ENCODE assay signal across 20 cellular contexts in genomic region chr4:122875949-122876348, GRCh38.
"Had no signal": no experiment of that assay in that cellular context is flagged by ENCODE, and none has a peak within 500 bp of the region (broad histone marks: within the 10 kb centered on the region; RNA-seq: fewer than 3 reads in every experiment).

No MANE protein-coding gene starts in this region.

- FAIRE-seq: kidney had no signal

- H3K27ac ChIP-seq: brain microvascular endothelial cell, coronary artery, gastrocnemius medialis, neutrophil, tibial nerve, uterus had no signal

- ATAC-seq: activated CD4-positive, CD25-positive, alpha-beta regulatory T cell treated with anti-CD3 and anti-CD28 coated beads, Interleukin-2, amount 50 U/mL, for 24 hours; activated T-cell treated with anti-CD3 and anti-CD28 coated beads, Interleukin-2, amount 50 U/mL, for 4 hours; gastrocnemius medialis; left lobe of liver; natural killer cell treated with Interleukin-12 subunit alpha and Interleukin-12 subunit beta and Interleukin-15 and Interleukin-18, amount 100 ng/mL, for 72 hours; sciatic nerve had no signal

- H3K36me3 ChIP-seq: gastrocnemius medialis, neutrophil, uterus had no signal

- DNase-seq: activated CD4-positive, alpha-beta T cell treated with anti-CD3 and anti-CD28 coated beads, Interleukin-2, amount 50 U/mL, for 1 hour; activated CD8-positive, alpha-beta memory T cell treated with anti-CD3 and anti-CD28 coated beads, Interleukin-2, amount 50 U/mL, for 4 hours; activated naive CD4-positive, alpha-beta T cell treated with anti-CD3 and anti-CD28 coated beads for 36 hours; activated T-cell treated with anti-CD3 and anti-CD28 coated beads, Interleukin-2, amount 50 U/mL, for 4 hours; anterior cingulate cortex; brain microvascular endothelial cell; gastrocnemius medialis; head of caudate nucleus; kidney; stimulated activated CD8-positive, alpha-beta memory T cell treated with anti-CD3 and anti-CD28 coated beads, Interleukin-4, amount 100 ng/mL, for 48 hours; stimulated activated naive CD4-positive, alpha-beta T cell; uterus had no signal

- H3K4me1 ChIP-seq: gastrocnemius medialis had no signal

- H3K27me3 ChIP-seq: brain microvascular endothelial cell, gastrocnemius medialis, tibial nerve, uterus had no signal

- H3K9me3 ChIP-seq: gastrocnemius medialis, neutrophil, uterus had no signal

- H3K4me3 ChIP-seq: coronary artery, gastrocnemius medialis, lung, tibial nerve, uterus had no signal
